Comparison of ENCODE assay signal across 11 cellular contexts in the genomic region with DNA sequence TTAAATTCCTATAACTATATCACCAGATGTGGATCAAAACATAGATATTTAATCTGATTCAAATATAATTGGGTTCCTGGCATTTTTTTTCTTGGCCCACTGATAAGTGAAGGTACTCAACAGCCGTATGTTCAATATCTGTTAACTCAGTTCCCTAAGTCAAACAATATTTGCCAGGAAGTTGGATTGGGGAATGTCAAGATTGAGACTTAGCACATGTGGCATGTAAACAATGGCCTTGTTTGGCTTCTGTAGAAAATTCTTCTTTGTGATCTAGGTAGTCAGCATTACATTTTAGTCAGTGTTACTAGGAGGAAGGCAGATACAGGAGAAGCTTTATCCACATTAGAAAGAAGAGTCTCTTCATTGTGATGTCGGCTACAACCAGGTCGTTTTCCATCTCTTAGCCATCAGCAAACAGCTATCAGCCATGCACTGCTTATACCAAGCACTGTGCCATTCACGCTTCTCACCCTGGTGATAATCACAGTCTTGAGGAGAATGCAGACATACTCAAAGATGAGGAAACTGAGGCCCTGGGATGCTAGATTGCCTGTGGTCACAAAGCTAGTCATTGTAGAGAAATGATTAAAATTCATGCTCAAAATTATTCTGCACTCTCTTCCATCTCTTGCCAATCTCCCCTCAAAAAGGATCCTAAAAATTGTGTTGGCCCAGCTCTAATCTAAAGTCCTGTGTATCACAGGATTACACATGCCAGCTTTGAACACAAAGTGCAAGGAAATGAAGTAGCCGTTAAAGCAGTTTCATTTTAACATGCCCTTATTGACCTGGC. TPM values are rescaled to one million over a fixed set of nuclear protein-coding genes. Genes with fewer than 3 reads are reported as not detected.
DNase-seq lines count a peak whose midpoint lies in the region; ATAC-seq and TF ChIP-seq lines count a peak whose summit lies in the region.
"Had no signal": no experiment of that assay in that cellular context is flagged by ENCODE, and none has a peak within 500 bp of the region (broad histone marks: within the 10 kb centered on the region; RNA-seq: fewer than 3 reads in every experiment).

No MANE protein-coding gene starts in this region.

- H3K4me1 ChIP-seq in ascending aorta, result peaks cover 0 to 10% of the 10 kb centered on the region in 2 donors
- H3K4me1 ChIP-seq in mucosa of descending colon (ENCODE audit: low read depth), result peaks cover 12% of the 10 kb centered on the region

- TF ChIP-seq CTCF in BJ (IDR thresholded peaks at IDR 0.05; ENCODE audit: insufficient read depth, low read depth, low read length) (no peak), HFFc6 (IDR thresholded peaks at IDR 0.05) (no peak), ascending aorta (IDR thresholded peaks at IDR 0.05) (no peak), mucosa of descending colon (IDR thresholded peaks at IDR 0.05) (no peak)

- ATAC-seq in mucosa of descending colon (peak; percentile 69), GM21723 (IDR thresholded peaks at IDR 0.05; ENCODE audit: unreplicated experiment) (no peak), HG03039 (IDR thresholded peaks at IDR 0.05; ENCODE audit: unreplicated experiment) (no peak)

- intact Hi-C loops in ascending aorta (cut with DNase I) (no loop called here), mucosa of descending colon (cut with DNase I, micrococcal nuclease) (no loop called here), posterior vena cava (cut with DNase I) (no loop called here)

- H3K27me3 ChIP-seq in BJ (ENCODE audit: control insufficient read depth, insufficient read depth, low read length) (no peaks in the 10 kb centered on the region), ascending aorta (no peaks in the 10 kb centered on the region)
- H3K27me3 ChIP-seq: spleen had no signal

- DNase-seq in BJ (ENCODE audit: low read depth) (no peak), HFFc6 (no peak), ascending aorta (ENCODE audit: low spot score in 2 of 2) (no peak), mucosa of descending colon (no peak), kidney glomerular epithelial cell (lab: John Stamatoyannopoulos, UW) (no peak), posterior vena cava (ENCODE audit: low spot score) (no peak)
- DNase-seq: KG1, spleen had no signal

- CTCF ChIA-PET in BJ (lab: Yijun Ruan, JAX), result interaction anchor here (1.1 to 1.8 kb wide), 2 partner anchors 9 to 14 kb away, joined by 4 to 5 read pairs; no protein-coding TSS in a partner anchor

- POLR2A ChIA-PET in BJ (lab: Charles Lee), result no interaction called here

- H3K4me1 Mint-ChIP-seq in HFFc6 (ENCODE audit: low read depth), result peaks cover 95% of the 10 kb centered on the region

- H3K4me3 ChIP-seq in BJ (ENCODE audit: low read depth, low read length) (peak overlapping the region; percentile 11; the same call in 1 of the 2 replicates), ascending aorta (peak overlapping the region in 1 of 2 donors; percentile 44), mucosa of descending colon (no peak overlapping the region)
- H3K4me3 ChIP-seq: SK-N-MC, spleen had no signal

- H3K27ac ChIP-seq in ascending aorta, result peak overlapping the region; percentile 41 to 64
- H3K27ac ChIP-seq: SK-N-MC, spleen had no signal

- H3K4me3 Mint-ChIP-seq in HFFc6, result peak overlapping the region; percentile 89

- H3K9me3 Mint-ChIP-seq in HFFc6, result no peaks in the 10 kb centered on the region

- H3K27ac Mint-ChIP-seq in HFFc6, result peak overlapping the region; percentile 94

- H3K9me3 ChIP-seq in ascending aorta, result no peaks in the 10 kb centered on the region
- H3K9me3 ChIP-seq in mucosa of descending colon, result no peaks in the 10 kb centered on the region
- H3K9me3 ChIP-seq: spleen had no signal

- H3K27me3 Mint-ChIP-seq in HFFc6 (ENCODE audit: insufficient read depth), result no peaks in the 10 kb centered on the region

- peaks cover 34% of the 10 kb centered on the region for H3K36me3 Mint-ChIP-seq in HFFc6 (ENCODE audit: low read depth)

- H3K36me3 ChIP-seq in BJ (ENCODE audit: control insufficient read depth, insufficient read depth, low read length), result no peaks in the 10 kb centered on the region
- no peaks in the 10 kb centered on the region for H3K36me3 ChIP-seq in ascending aorta
- H3K36me3 ChIP-seq in mucosa of descending colon (ENCODE audit: low read depth), result no peaks in the 10 kb centered on the region
- H3K36me3 ChIP-seq: spleen had no signal

RNA-seq across cellular contexts. Expression of gene GALNT5, which starts 3.1 kb away (rescaled TPM):
- polyA plus RNA-seq in BJ (2011; rRNA removed), result 22.6 and 37.8 TPM in 2 replicates
- polyA minus RNA-seq in BJ (2011; rRNA and poly(A)+ RNA removed), result 19.9 and 22.8 TPM in 2 replicates
- total RNA-seq in HFFc6 (2021; fragmentation: NEBNext Ultra II Directional; extraction: Animal tissue kit (Norgen Biotek cat#: 25700)), result 10 to 100 TPM; 27.6 to 70.0 (median 63.0) TPM
- total RNA-seq in ascending aorta (0.11 TPM), mucosa of descending colon (10 to 100 TPM; 16.5 to 46.1 (median 45.5) TPM), posterior vena cava (under 1 TPM; 0.19 TPM)

Comparison
In these comparisons a context has a peak if more than half of its experiments do, and no peak if none do; other contexts are left out.
1. RNA of gene GALNT5, which starts 3.1 kb away (total RNA-seq): 27.6 to 70.0 TPM in HFFc6 and 16.5 to 46.1 TPM in mucosa of descending colon; 0.19 TPM in posterior vena cava and 0.11 TPM in ascending aorta (single experiment); every median in the first group is over 10 times any median in the second.